In genomic region chr3:124419303-124419702, GRCh38 we compare ENCODE assay signal across 16 cellular contexts.
"Had no signal": no experiment of that assay in that cellular context is flagged by ENCODE, and none has a peak within 500 bp of the region (broad histone marks: within the 10 kb centered on the region; RNA-seq: fewer than 3 reads in every experiment).

No MANE protein-coding gene starts in this region.

- DNase-seq: cortex of kidney; effector memory CD8-positive, alpha-beta T cell; foreskin keratinocyte; mammary epithelial cell; mucosa of descending colon; naive thymus-derived CD8-positive, alpha-beta T cell; spleen; stimulated activated CD4-positive, alpha-beta T cell treated with anti-CD3 and anti-CD28 coated beads, Interleukin-15, amount 100 ng/mL, for 24 hours; stimulated activated CD4-positive, alpha-beta T cell treated with anti-CD3 and anti-CD28 coated beads, Interleukin-1b, Interleukin-23, amount 100 ng/mL, for 48 hours; stimulated activated CD4-positive, alpha-beta T cell treated with anti-CD3 and anti-CD28 coated beads, Interleukin-4, amount 100 ng/mL, for 24 hours; trophoblast cell had no signal

- ATAC-seq: effector memory CD8-positive, alpha-beta T cell; foreskin keratinocyte; mucosa of descending colon; naive thymus-derived CD8-positive, alpha-beta T cell; sciatic nerve; stimulated activated memory B cell treated with anti-CD40 and anti-IgM and Interleukin-4, amounts not matched to agents 10 μg/mL and 1 μg/mL and 100 μg/mL, for 72 hours had no signal

- H3K36me3 Mint-ChIP-seq: naive thymus-derived CD8-positive, alpha-beta T cell; stimulated activated memory B cell treated with anti-CD40 and anti-IgM and Interleukin-4, amounts not matched to agents 10 μg/mL and 1 μg/mL and 100 μg/mL, for 72 hours had no signal

- H3K27me3 ChIP-seq: neutrophil, spleen had no signal

- H3K4me3 ChIP-seq: mucosa of descending colon, spleen had no signal

- H3K27me3 Mint-ChIP-seq: stimulated activated memory B cell treated with anti-CD40 and anti-IgM and Interleukin-4, amounts not matched to agents 10 μg/mL and 1 μg/mL and 100 μg/mL, for 72 hours; stimulated activated naive CD8-positive, alpha-beta T cell treated with anti-CD3 and anti-CD28 coated beads, Interleukin-15, Interleukin-2, amounts not matched to agents 100 ng/mL and 50 ng/mL, for 24 hours had no signal

- H3K4me3 Mint-ChIP-seq: effector memory CD8-positive, alpha-beta T cell; naive thymus-derived CD8-positive, alpha-beta T cell; stimulated activated memory B cell treated with anti-CD40 and anti-IgM and Interleukin-4, amounts not matched to agents 10 μg/mL and 1 μg/mL and 100 μg/mL, for 72 hours; stimulated activated naive CD8-positive, alpha-beta T cell treated with anti-CD3 and anti-CD28 coated beads, Interleukin-15, Interleukin-2, amounts not matched to agents 100 ng/mL and 50 ng/mL, for 24 hours had no signal

- H3K27ac ChIP-seq: epithelial cell of prostate, foreskin keratinocyte, neutrophil, spleen had no signal

- H3K4me1 ChIP-seq: foreskin keratinocyte, spleen had no signal

- H3K9me3 Mint-ChIP-seq: effector memory CD8-positive, alpha-beta T cell; stimulated activated memory B cell treated with anti-CD40 and anti-IgM and Interleukin-4, amounts not matched to agents 10 μg/mL and 1 μg/mL and 100 μg/mL, for 72 hours; stimulated activated naive CD8-positive, alpha-beta T cell treated with anti-CD3 and anti-CD28 coated beads, Interleukin-15, Interleukin-2, amounts not matched to agents 100 ng/mL and 50 ng/mL, for 24 hours had no signal

- H3K36me3 ChIP-seq: neutrophil had no signal

- H3K4me1 Mint-ChIP-seq: naive thymus-derived CD8-positive, alpha-beta T cell; stimulated activated memory B cell treated with anti-CD40 and anti-IgM and Interleukin-4, amounts not matched to agents 10 μg/mL and 1 μg/mL and 100 μg/mL, for 72 hours had no signal

- H3K9me3 ChIP-seq: mucosa of descending colon, neutrophil, spleen had no signal
